11 cellular contexts compared by ENCODE assay signal in the genomic region with DNA sequence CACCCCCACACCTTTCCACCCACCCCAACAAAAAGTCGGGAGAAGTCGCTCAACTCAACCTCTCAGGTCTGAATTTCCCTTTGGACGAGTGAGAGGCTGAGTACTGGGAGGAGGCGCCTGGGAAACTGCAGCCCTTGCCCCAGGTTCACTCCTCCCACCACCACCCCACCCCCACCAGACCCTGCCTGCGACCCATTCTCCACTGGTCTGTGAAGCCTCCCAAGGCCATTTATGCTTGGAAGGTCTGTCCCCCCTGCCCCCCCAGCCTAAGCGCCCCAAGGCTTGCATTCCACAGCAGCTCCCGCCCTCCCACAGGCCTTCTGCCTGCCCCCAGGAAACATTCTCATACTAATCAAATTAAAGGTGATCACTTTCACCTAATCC. TPM values are rescaled to one million over a fixed set of nuclear protein-coding genes. Genes with fewer than 3 reads are reported as not detected.
DNase-seq lines count a peak whose midpoint lies in the region; ATAC-seq and FAIRE-seq lines count a peak whose summit lies in the region.
"Had no signal": no experiment of that assay in that cellular context is flagged by ENCODE, and none has a peak within 500 bp of the region (broad histone marks: within the 10 kb centered on the region; RNA-seq: fewer than 3 reads in every experiment).

No MANE protein-coding gene starts in this region.

- peaks cover 7% of the 10 kb centered on the region for H3K36me3 Mint-ChIP-seq in CD4-positive, CD25-positive, alpha-beta regulatory T cell
- H3K36me3 Mint-ChIP-seq in activated naive CD4-positive, alpha-beta T cell treated with anti-CD3 and anti-CD28 coated beads, Interleukin-2, amount 50 U/mL, for 72 hours, result peaks cover 0 to 6% of the 10 kb centered on the region in 2 donors
- peaks cover 0 to 8% (median 0%) of the 10 kb centered on the region in 3 donors for H3K36me3 Mint-ChIP-seq in naive thymus-derived CD8-positive, alpha-beta T cell

- H3K9me3 Mint-ChIP-seq in CD4-positive, CD25-positive, alpha-beta regulatory T cell, result no peaks in the 10 kb centered on the region
- H3K9me3 Mint-ChIP-seq in activated naive CD4-positive, alpha-beta T cell treated with anti-CD3 and anti-CD28 coated beads, Interleukin-2, amount 50 U/mL, for 72 hours, result no peaks in the 10 kb centered on the region
- H3K9me3 Mint-ChIP-seq in naive thymus-derived CD8-positive, alpha-beta T cell, result no peaks in the 10 kb centered on the region

- H3K9me3 ChIP-seq in CD4-positive, CD25-positive, alpha-beta regulatory T cell (ENCODE audit: control insufficient read depth in 2 of 2, low read length in 2 of 2), result no peaks in the 10 kb centered on the region

- peak overlapping the region; percentile 77 for H3K27ac ChIP-seq in CD4-positive, CD25-positive, alpha-beta regulatory T cell (ENCODE audit: insufficient read depth, low read length, poor library complexity, severe bottlenecking)

- peak overlapping the region; percentile 91 to 98 (median 92) for H3K4me3 Mint-ChIP-seq in CD4-positive, CD25-positive, alpha-beta regulatory T cell
- peak overlapping the region; percentile 82 to 94 (median 88) for H3K4me3 Mint-ChIP-seq in naive thymus-derived CD8-positive, alpha-beta T cell

- no peaks in the 10 kb centered on the region for H3K27me3 Mint-ChIP-seq in CD4-positive, CD25-positive, alpha-beta regulatory T cell
- H3K27me3 Mint-ChIP-seq in naive thymus-derived CD8-positive, alpha-beta T cell, result no peaks in the 10 kb centered on the region

- no peaks in the 10 kb centered on the region for H3K27me3 ChIP-seq in CD4-positive, CD25-positive, alpha-beta regulatory T cell (ENCODE audit: control insufficient read depth, insufficient read depth, low read length)

- peak; percentile 21 for FAIRE-seq in GM19239 (lab: Jason Lieb, UNC)
- FAIRE-seq: endometrium had no signal

- H3K36me3 ChIP-seq in CD4-positive, CD25-positive, alpha-beta regulatory T cell (ENCODE audit: control insufficient read depth, insufficient read depth, low read length), result peaks cover 8% of the 10 kb centered on the region

- peak overlapping the region; percentile 92 to 98 (median 94) for H3K27ac Mint-ChIP-seq in CD4-positive, CD25-positive, alpha-beta regulatory T cell
- peak overlapping the region; percentile 85 to 88 for H3K27ac Mint-ChIP-seq in activated naive CD4-positive, alpha-beta T cell treated with anti-CD3 and anti-CD28 coated beads, Interleukin-2, amount 50 U/mL, for 72 hours
- H3K27ac Mint-ChIP-seq in naive thymus-derived CD8-positive, alpha-beta T cell, result peak overlapping the region; percentile 90 to 97 (median 94)

- no peak for DNase-seq in CD4-positive, CD25-positive, alpha-beta regulatory T cell
- DNase-seq in GM19239 (ENCODE audit: insufficient read length, low spot score) (no peak), AG08395 (ENCODE audit: low spot score) (no peak), GOT3 (lab: John Stamatoyannopoulos, UW) (no peak)
- no peak for DNase-seq in activated naive CD4-positive, alpha-beta T cell treated with anti-CD3 and anti-CD28 coated beads, Interleukin-2, amount 50 U/mL, for 72 hours (ENCODE audit: low spot score in 2 of 2)
- DNase-seq in naive thymus-derived CD8-positive, alpha-beta T cell, result no peak
- DNase-seq: NCI-H2081 had no signal

- H3K4me1 ChIP-seq in CD4-positive, CD25-positive, alpha-beta regulatory T cell (ENCODE audit: control insufficient read depth, insufficient read depth, low read length, poor library complexity, severe bottlenecking), result peaks cover 81% of the 10 kb centered on the region

- peaks cover 0 to 80% (median 29%) of the 10 kb centered on the region in 4 donors for H3K4me1 Mint-ChIP-seq in CD4-positive, CD25-positive, alpha-beta regulatory T cell
- peaks cover 15 to 82% (median 50%) of the 10 kb centered on the region in 4 donors for H3K4me1 Mint-ChIP-seq in naive thymus-derived CD8-positive, alpha-beta T cell

- ATAC-seq in CD4-positive, CD25-positive, alpha-beta regulatory T cell (ENCODE audit: low read depth in 2 of 2), result no peak
- no peak for ATAC-seq in activated naive CD4-positive, alpha-beta T cell treated with anti-CD3 and anti-CD28 coated beads, Interleukin-2, amount 50 U/mL, for 72 hours
- ATAC-seq in naive thymus-derived CD8-positive, alpha-beta T cell, result no peak
- no peak for ATAC-seq in HG03457 (IDR thresholded peaks at IDR 0.05; ENCODE audit: unreplicated experiment)
- no peak for ATAC-seq in HG03521 (IDR thresholded peaks at IDR 0.05; ENCODE audit: unreplicated experiment)

- peak overlapping the region; percentile 90 for H3K4me3 ChIP-seq in CD4-positive, CD25-positive, alpha-beta regulatory T cell (ENCODE audit: low read depth, low read length)

- POLR2A ChIA-PET in naive thymus-derived CD8-positive, alpha-beta T cell (lab: Charles Lee), result interaction anchor here (1.3 to 4.1 kb wide), 3 partner anchors 9 to 38 kb away, joined by 7 to 46 read pairs (median 10); no protein-coding TSS in a partner anchor

RNA-seq across cellular contexts. Expression of a gene that starts 27.2 kb away (rescaled TPM):
- total RNA-seq in CD4-positive, CD25-positive, alpha-beta regulatory T cell, result 46.7 TPM
- 10 to 100 TPM; 12.1 to 15.7 (median 14.0) TPM for polyA plus RNA-seq in CD4-positive, CD25-positive, alpha-beta regulatory T cell
- 10 to 100 TPM; 21.6 to 25.4 TPM for total RNA-seq in activated naive CD4-positive, alpha-beta T cell treated with anti-CD3 and anti-CD28 coated beads, Interleukin-2, amount 50 U/mL, for 72 hours
- 10 to 100 TPM; 17.9 to 18.2 TPM for total RNA-seq in naive thymus-derived CD8-positive, alpha-beta T cell
- 10 to 100 TPM in 1 of 3 donors, 1 to 10 TPM in 2; 7.7 to 10.9 (median 9.2) TPM for polyA plus RNA-seq in naive thymus-derived CD8-positive, alpha-beta T cell
- polyA plus RNA-seq: neural cell had no signal
